12 cellular contexts compared by ENCODE assay signal in the genomic region with DNA sequence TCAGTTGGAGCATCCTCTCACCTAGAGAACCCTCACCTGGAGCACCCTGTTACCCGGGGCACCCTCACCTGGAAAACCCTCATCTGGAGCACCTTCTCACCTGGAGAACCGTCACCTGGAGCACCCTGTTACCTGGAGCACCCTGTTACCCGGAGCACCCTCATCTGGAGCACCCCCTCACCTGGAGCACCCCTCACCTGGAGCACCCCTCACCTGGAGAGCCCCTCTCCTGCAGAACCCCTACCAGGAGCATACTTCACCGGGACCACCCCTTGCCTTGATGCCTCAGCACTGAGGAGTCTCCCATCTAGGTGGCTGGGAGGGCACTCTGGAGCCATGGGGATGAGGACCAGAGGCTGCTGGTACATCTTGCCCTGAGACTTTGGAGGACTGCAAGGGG. TPM values are rescaled to one million over a fixed set of nuclear protein-coding genes. Genes with fewer than 3 reads are reported as not detected.
DNase-seq lines count a peak whose midpoint lies in the region; ATAC-seq and TF ChIP-seq lines count a peak whose summit lies in the region.
"Had no signal": no experiment of that assay in that cellular context is flagged by ENCODE, and none has a peak within 500 bp of the region (broad histone marks: within the 10 kb centered on the region; RNA-seq: fewer than 3 reads in every experiment).

No MANE protein-coding gene starts in this region.

- TF ChIP-seq CTCF in glutamatergic neuron (IDR thresholded peaks at IDR 0.05; ENCODE audit: partially characterized antibody, unreplicated experiment) = no peak

- ATAC-seq in GM18498 (IDR thresholded peaks at IDR 0.05; ENCODE audit: unreplicated experiment) (no peak), HG02852 (IDR thresholded peaks at IDR 0.05; ENCODE audit: unreplicated experiment) (no peak)
- ATAC-seq: CD8-positive, alpha-beta T cell; Right ventricle myocardium inferior had no signal

- H3K27ac Mint-ChIP-seq in IgD-negative memory B cell (peak overlapping the region in 2 of 3 donors; percentile 21 to 80), glutamatergic neuron (ENCODE audit: unreplicated experiment) (peak overlapping the region; percentile 98)
- H3K27ac Mint-ChIP-seq: CD8-positive, alpha-beta T cell had no signal

- H3K27ac ChIP-seq in angular gyrus (ENCODE audit: low read depth, low read length) = peak overlapping the region; percentile 99
- H3K27ac ChIP-seq: BLaER1 treated with 17β-estradiol and CSF1 and Interleukin-3, amounts not matched to agents 10 nM and 100 nM; Peyer's patch had no signal

- H3K9me3 Mint-ChIP-seq in IgD-negative memory B cell = no peaks in the 10 kb centered on the region
- peaks cover 22% of the 10 kb centered on the region for H3K9me3 Mint-ChIP-seq in glutamatergic neuron (ENCODE audit: unreplicated experiment)
- H3K9me3 Mint-ChIP-seq: CD8-positive, alpha-beta T cell had no signal

- H3K4me3 Mint-ChIP-seq in IgD-negative memory B cell (peak overlapping the region in 1 of 4 donors; percentile 50), glutamatergic neuron (ENCODE audit: unreplicated experiment) (peak overlapping the region; percentile 80)
- H3K4me3 Mint-ChIP-seq: CD8-positive, alpha-beta T cell had no signal

- H3K27me3 Mint-ChIP-seq in IgD-negative memory B cell (peaks cover 35% of the 10 kb centered on the region), glutamatergic neuron (ENCODE audit: unreplicated experiment) (peaks cover 23% of the 10 kb centered on the region)

- H3K4me1 Mint-ChIP-seq in IgD-negative memory B cell (peaks cover 1 to 5% (median 4%) of the 10 kb centered on the region in 3 donors), glutamatergic neuron (ENCODE audit: low read depth, unreplicated experiment) (peaks cover 20% of the 10 kb centered on the region)

- H3K36me3 Mint-ChIP-seq in IgD-negative memory B cell = no peaks in the 10 kb centered on the region
- H3K36me3 Mint-ChIP-seq in glutamatergic neuron (ENCODE audit: unreplicated experiment) = no peaks in the 10 kb centered on the region
- H3K36me3 Mint-ChIP-seq: CD8-positive, alpha-beta T cell had no signal

- DNase-seq in glutamatergic neuron (no peak), kidney tubule cell (ENCODE audit: low spot score) (no peak)
- DNase-seq: CD8-positive, alpha-beta T cell; NK-92 treated with Interleukin-12 subunit alpha and Interleukin-12 subunit beta, amount 100 ng/mL, for 24 hours; Peyer's patch had no signal

RNA-seq across cellular contexts. Expression of gene FBXL16, which starts 3.4 kb away (rescaled TPM):
- 4.4 TPM for polyA plus RNA-seq in IgD-negative memory B cell
- total RNA-seq in glutamatergic neuron (ENCODE audit: unreplicated experiment) = 85.1 TPM
- total RNA-seq: LHCN-M2, Right ventricle myocardium inferior had no signal

RNA-seq across cellular contexts. Expression of gene METRN, which starts 6.0 kb away (rescaled TPM):
- 2.8 TPM for polyA plus RNA-seq in IgD-negative memory B cell
- total RNA-seq in glutamatergic neuron (ENCODE audit: unreplicated experiment) = 134 TPM

RNA-seq across cellular contexts. Expression of gene ANTKMT, which starts 12.0 kb away (rescaled TPM):
- 84.7 TPM for polyA plus RNA-seq in IgD-negative memory B cell
- 61.1 TPM for total RNA-seq in glutamatergic neuron (ENCODE audit: unreplicated experiment)

RNA-seq across cellular contexts. Expression of gene CCDC78, which starts 17.3 kb away (rescaled TPM):
- polyA plus RNA-seq in IgD-negative memory B cell = 0.74 TPM
- 18.9 TPM for total RNA-seq in glutamatergic neuron (ENCODE audit: unreplicated experiment)

RNA-seq across cellular contexts. Expression of gene HAGHL, which starts 17.9 kb away (rescaled TPM):
- polyA plus RNA-seq in IgD-negative memory B cell = 10.0 TPM
- total RNA-seq in glutamatergic neuron (ENCODE audit: unreplicated experiment) = 31.7 TPM
